In genomic region chrX:103586659-103587058, GRCh38 we compare ENCODE assay signal across 2 cellular contexts.
TF ChIP-seq lines count a peak whose summit lies in the region.

No MANE protein-coding gene starts in this region.

TF ChIP-seq in SK-N-SH, 30 proteins besides CTCF, POLR2A, EP300 and RAD21 (continued from another document):
- TF ChIP-seq TCF12 (IDR thresholded peaks at IDR 0.05): no peak
- no peak for TF ChIP-seq EZH2phosphoT487 (IDR thresholded peaks at IDR 0.05; ENCODE audit: borderline replicate concordance, low read depth)
- no peak for TF ChIP-seq USF2 (IDR thresholded peaks at IDR 0.05; ENCODE audit: borderline replicate concordance, low read depth, low read length)

TF ChIP-seq in SK-N-SH treated with all-trans-retinoic acid at 6 μM for 48 hours, 23 proteins besides CTCF, POLR2A, EP300 and RAD21:
- TF ChIP-seq CREB5 (CRISPR knock-in tag; IDR thresholded peaks at IDR 0.05; ENCODE audit: low read depth) (no peak), ZC3H10 (CRISPR knock-in tag; IDR thresholded peaks at IDR 0.05) (no peak), TSHZ2 (CRISPR knock-in tag; IDR thresholded peaks at IDR 0.05) (no peak), ISL1 (CRISPR knock-in tag; IDR thresholded peaks at IDR 0.05) (no peak), OSR1 (CRISPR knock-in tag; IDR thresholded peaks at IDR 0.05) (no peak), GLIS3 (CRISPR knock-in tag; IDR thresholded peaks at IDR 0.05) (no peak), CSDC2 (CRISPR knock-in tag; IDR thresholded peaks at IDR 0.05) (no peak), CSRNP3 (CRISPR knock-in tag; IDR thresholded peaks at IDR 0.05) (no peak), ZNF565 (CRISPR knock-in tag; conservative IDR thresholded peaks at IDR 0.05; ENCODE audit: low read depth) (no peak), ZFP3 (CRISPR knock-in tag; IDR thresholded peaks at IDR 0.05) (no peak), ZNF70 (CRISPR knock-in tag; IDR thresholded peaks at IDR 0.05) (no peak), TCF4 (CRISPR knock-in tag; IDR thresholded peaks at IDR 0.05; ENCODE audit: borderline replicate concordance) (no peak), ESRRG (CRISPR knock-in tag; IDR thresholded peaks at IDR 0.05) (no peak), SNAI2 (CRISPR knock-in tag; IDR thresholded peaks at IDR 0.05) (no peak), POU6F1 (CRISPR knock-in tag; IDR thresholded peaks at IDR 0.05; ENCODE audit: borderline replicate concordance, low read depth) (no peak), RARB (CRISPR knock-in tag; IDR thresholded peaks at IDR 0.05) (no peak), ZFP30 (CRISPR knock-in tag; IDR thresholded peaks at IDR 0.05) (no peak)
